In genomic region chr10:125980521-125980920, GRCh38 we compare ENCODE assay signal across 26 cellular contexts.
"Had no signal": no experiment of that assay in that cellular context is flagged by ENCODE, and none has a peak within 500 bp of the region (broad histone marks: within the 10 kb centered on the region; RNA-seq: fewer than 3 reads in every experiment).

No MANE protein-coding gene starts in this region.

- H3K36me3 ChIP-seq: MG63, Peyer's patch, SJSA1 had no signal

- H3K4me1 Mint-ChIP-seq: activated CD4-positive, alpha-beta T cell treated with anti-CD3 and anti-CD28 coated beads, Interleukin-2, amount 10 ng/mL, durations not matched to agents 7 days and 5 days; activated T-helper 17 cell treated with anti-CD3 and anti-CD28 coated beads, Interleukin-2, amount 50 U/mL, for 72 hours had no signal

- H3K27ac ChIP-seq: Peyer's patch, SJSA1 had no signal

- ATAC-seq: activated T-helper 17 cell treated with anti-CD3 and anti-CD28 coated beads, Interleukin-2, amount 50 U/mL, for 72 hours; T-cell had no signal

- H3K4me1 ChIP-seq: Peyer's patch had no signal

- H3K4me3 ChIP-seq: MG63, Peyer's patch, SJSA1 had no signal

- DNase-seq: activated CD4-positive, alpha-beta memory T cell treated with anti-CD3 and anti-CD28 coated beads for 36 hours; activated CD4-positive, alpha-beta T cell treated with anti-CD3 and anti-CD28 coated beads, Interleukin-2, amount 10 ng/mL, durations not matched to agents 7 days and 5 days; activated CD4-positive, CD25-positive, alpha-beta regulatory T cell; activated gamma-delta T cell; activated naive CD4-positive, alpha-beta T cell treated with anti-CD3 and anti-CD28 coated beads for 36 hours; activated T-cell treated with anti-CD3 and anti-CD28 coated beads for 4 hours; activated T-cell treated with anti-CD3 and anti-CD28 coated beads, Interleukin-2, amount 50 U/mL, for 48 hours; MG63; MV-4-11; NCI-H1092 treated with DMSO at 0.1 percent for 48 hours; NCI-H1417 treated with DMSO at 0.1 percent for 48 hours; NCI-H1694; NCI-H2029; NCI-H2107; NCI-H2171 treated with DMSO at 0.1 percent for 48 hours; NCI-H226; NCI-H510A; NCI-H526 treated with DMSO at 0.1 percent for 48 hours; NK-92 treated with Interleukin-12 subunit alpha and Interleukin-12 subunit beta, amount 100 ng/mL, for 24 hours; Peyer's patch; SHP77; T-cell; T1000 had no signal

- H3K27me3 Mint-ChIP-seq: activated CD4-positive, alpha-beta T cell treated with anti-CD3 and anti-CD28 coated beads, Interleukin-2, amount 10 ng/mL, durations not matched to agents 7 days and 5 days; activated naive CD8-positive, alpha-beta T cell had no signal

- H3K27ac Mint-ChIP-seq: activated CD4-positive, alpha-beta memory T cell treated with anti-CD3 and anti-CD28 coated beads for 36 hours; activated CD4-positive, alpha-beta T cell treated with anti-CD3 and anti-CD28 coated beads, Interleukin-2, amount 10 ng/mL, durations not matched to agents 7 days and 5 days; activated naive CD4-positive, alpha-beta T cell treated with anti-CD3 and anti-CD28 coated beads for 36 hours; activated naive CD8-positive, alpha-beta T cell; activated T-helper 17 cell treated with anti-CD3 and anti-CD28 coated beads, Interleukin-2, amount 50 U/mL, for 72 hours; T-cell had no signal

- H3K9me3 ChIP-seq: MG63, Peyer's patch had no signal

- H3K9me3 Mint-ChIP-seq: activated CD4-positive, alpha-beta memory T cell treated with anti-CD3 and anti-CD28 coated beads for 36 hours; activated CD4-positive, alpha-beta T cell treated with anti-CD3 and anti-CD28 coated beads, Interleukin-2, amount 10 ng/mL, durations not matched to agents 7 days and 5 days; activated naive CD4-positive, alpha-beta T cell treated with anti-CD3 and anti-CD28 coated beads for 36 hours; activated T-helper 17 cell treated with anti-CD3 and anti-CD28 coated beads, Interleukin-2, amount 50 U/mL, for 72 hours; T-cell had no signal

- H3K36me3 Mint-ChIP-seq: activated CD4-positive, alpha-beta memory T cell treated with anti-CD3 and anti-CD28 coated beads for 36 hours; activated naive CD8-positive, alpha-beta T cell; T-cell had no signal

- H3K4me3 Mint-ChIP-seq: activated CD4-positive, alpha-beta memory T cell treated with anti-CD3 and anti-CD28 coated beads for 36 hours; activated CD4-positive, alpha-beta T cell treated with anti-CD3 and anti-CD28 coated beads, Interleukin-2, amount 10 ng/mL, durations not matched to agents 7 days and 5 days; activated naive CD4-positive, alpha-beta T cell treated with anti-CD3 and anti-CD28 coated beads for 36 hours; activated naive CD8-positive, alpha-beta T cell; activated T-helper 17 cell treated with anti-CD3 and anti-CD28 coated beads, Interleukin-2, amount 50 U/mL, for 72 hours; T-cell had no signal

- H3K27me3 ChIP-seq: MG63, Peyer's patch, SJSA1 had no signal
